Comparison of ENCODE assay signal across 12 cellular contexts in genomic region chr16:86298166-86299131, GRCh38.
A peak's percentile ranks its signal among the peaks of the same experiment; 100 is the strongest.
DNase-seq lines count a peak whose midpoint lies in the region; ATAC-seq and TF ChIP-seq lines count a peak whose summit lies in the region.
"Had no signal": no experiment of that assay in that cellular context is flagged by ENCODE, and none has a peak within 500 bp of the region (broad histone marks: within the 10 kb centered on the region; RNA-seq: fewer than 3 reads in every experiment).

No MANE protein-coding gene starts in this region.

- peak overlapping the region; percentile 88 for H2AFZ ChIP-seq in IMR-90 (replicated peaks; ENCODE audit: low read length, poor library complexity)

- peaks cover 67% of the 10 kb centered on the region for H3K4me1 ChIP-seq in IMR-90 (ENCODE audit: control insufficient read depth, insufficient read depth, low read length)

- no peaks in the 10 kb centered on the region for H3K27me3 ChIP-seq in IMR-90 (ENCODE audit: control insufficient read depth, insufficient read depth, low read length)

- peak overlapping the region; percentile 93 for H4K5ac ChIP-seq in IMR-90 (ENCODE audit: low read depth, low read length)

- peak overlapping the region; percentile 99 for H3K4ac ChIP-seq in IMR-90 (ENCODE audit: low read depth, low read length)

- peak overlapping the region; percentile 44 for H3K4me2 ChIP-seq in IMR-90 (ENCODE audit: low read depth, low read length)

- H4K8ac ChIP-seq in IMR-90 (ENCODE audit: low read depth in 2 of 2, low read length in 2 of 2) = peak overlapping the region; percentile 53 to 97

- dilution Hi-C loops in IMR-90 (cut with HindIII; ENCODE audit: low sequenced_read_pairs, unreplicated experiment) = no loop called here

- no peaks in the 10 kb centered on the region for H3K9me3 ChIP-seq in IMR-90 (ENCODE audit: control insufficient read depth, insufficient read depth, low read length)

- no peak for TF ChIP-seq CTCF in IMR-90 (conservative IDR thresholded peaks at IDR 0.05; ENCODE audit: low read depth, low read length)
- TF ChIP-seq CTCF in coronary artery (IDR thresholded peaks at IDR 0.05) = no peak

- TF ChIP-seq POLR2A in IMR-90 (IDR thresholded peaks at IDR 0.05; ENCODE audit: low read depth, low read length) = peak; percentile 55

- H3K36me3 ChIP-seq in IMR-90 (ENCODE audit: control insufficient read depth, insufficient read depth, low read length) = no peaks in the 10 kb centered on the region

- H2BK15ac ChIP-seq in IMR-90 (ENCODE audit: low read depth, low read length) = peak overlapping the region; percentile 93; the same call in 2 of the 3 replicates

- peaks cover 54% of the 10 kb centered on the region for H3K9me1 ChIP-seq in IMR-90 (ENCODE audit: insufficient read depth, low read length)

- H4K91ac ChIP-seq in IMR-90 (ENCODE audit: insufficient read depth, low read depth, low read length) = peak overlapping the region; percentile 99

- peak overlapping the region; percentile 86 for H2AK9ac ChIP-seq in IMR-90 (replicated peaks; ENCODE audit: low read depth, low read length, poor library complexity)

- H3K14ac ChIP-seq in IMR-90 (replicated peaks; ENCODE audit: low read depth, low read length) = peak overlapping the region; percentile 95

- H3K79me1 ChIP-seq in IMR-90 (ENCODE audit: low read depth in 1 of 2, low read length in 2 of 2) = peaks cover 23 to 86% of the 10 kb centered on the region in 2 experiments; a peak in 3 of 4 replicates

- H2BK5ac ChIP-seq in IMR-90 (ENCODE audit: low read depth, low read length, poor library complexity, severe bottlenecking) = peak overlapping the region; percentile 90

- DNase-seq in A172 (ENCODE audit: low spot score) (peak; percentile 18), IMR-90 (peak; percentile 88), coronary artery (ENCODE audit: low spot score) (no peak), mucosa of gallbladder (ENCODE audit: low spot score) (peak; percentile 44)
- DNase-seq: NCI-H2171, PC-3, T-helper 9 cell had no signal

- H3K23ac ChIP-seq in IMR-90 (ENCODE audit: low read depth, low read length) = peak overlapping the region; percentile 98

- peak overlapping the region; percentile 92 for H3K56ac ChIP-seq in IMR-90 (ENCODE audit: extremely low read depth, insufficient read depth, low read length)

- CTCF ChIA-PET in IMR-90 (lab: Yijun Ruan, JAX) = interaction anchor here (0.6 kb wide), 1 partner anchor 101 kb away, joined by 3 read pairs; no protein-coding TSS in a partner anchor

- peak overlapping the region; percentile 100 for H2BK120ac ChIP-seq in IMR-90 (ENCODE audit: low read depth, low read length)

- in situ Hi-C loops in IMR-90 (cut with MboI; ENCODE audit: low sequenced_read_pairs) = loop anchor here (10.0 kb wide), 1 partner anchor 74 kb away; no protein-coding TSS in a partner anchor

- ATAC-seq in IMR-90 (ENCODE audit: low read depth) (peak; percentile 50), GM18858 (IDR thresholded peaks at IDR 0.05; ENCODE audit: unreplicated experiment) (no peak), GM19328 (IDR thresholded peaks at IDR 0.05; ENCODE audit: unreplicated experiment) (no peak), HG03159 (IDR thresholded peaks at IDR 0.05; ENCODE audit: unreplicated experiment) (no peak), GM21619 (IDR thresholded peaks at IDR 0.05; ENCODE audit: unreplicated experiment) (no peak)
- ATAC-seq: PC-3 had no signal

- peak overlapping the region; percentile 51 for H3K9ac ChIP-seq in IMR-90 (ENCODE audit: low read depth, low read length)

- POLR2A ChIA-PET in IMR-90 (lab: Charles Lee; ENCODE audit: unreplicated experiment) = interaction anchor here (0.8 to 1.0 kb wide), 4 partner anchors 47 to 212 kb away, joined by 3 to 6 read pairs (median 4); partner anchors contain the start of gene FOXF1

- H2AK5ac ChIP-seq in IMR-90 (ENCODE audit: low read depth, low read length) = peak overlapping the region; percentile 97

- intact Hi-C loops in IMR-90 (cut with micrococcal nuclease) = loop anchor here (2.0 kb wide), 2 partner anchors 78 to 226 kb away; no protein-coding TSS in a partner anchor

- H3K4me3 ChIP-seq in IMR-90 (ENCODE audit: insufficient read depth, low read depth, low read length) = no peak overlapping the region
- H3K4me3 ChIP-seq in coronary artery = peak overlapping the region; percentile 36
- H3K4me3 ChIP-seq: skin epidermis had no signal

- H2BK20ac ChIP-seq in IMR-90 (ENCODE audit: low read depth, low read length) = peak overlapping the region; percentile 97

- WGBS in IMR-90 (ENCODE audit: extremely low coverage in 2 of 2, insufficient read length in 1 of 2), 2 experiments = 4% methylated on average over 8 of the region's 24 CpGs; no CpG with 5 or more reads in 1 of the 2 experiments

- H3K18ac ChIP-seq in IMR-90 (ENCODE audit: low read depth, low read length) = peak overlapping the region; percentile 91

- peak; percentile 13; the same call in 1 of the 2 replicates for TF ChIP-seq RAD21 in IMR-90 (IDR thresholded peaks at IDR 0.05; ENCODE audit: low read length)

- BruUV-seq in IMR-90 (replicated peaks; lab: Mats Ljungman, UMichigan) = no TSS peak

- no peaks in the 10 kb centered on the region for H4K20me1 ChIP-seq in IMR-90 (ENCODE audit: insufficient read depth, low read length)

- H3K27ac ChIP-seq in IMR-90 (ENCODE audit: insufficient read depth, low read length) (peak overlapping the region; percentile 91), coronary artery (no peak overlapping the region)
- H3K27ac ChIP-seq: skin epidermis had no signal

TF ChIP-seq in IMR-90, 13 proteins besides CTCF, POLR2A, EP300 and RAD21:
- TF ChIP-seq NFE2L2 (IDR thresholded peaks at IDR 0.05; ENCODE audit: low read depth, low read length) (no peak), CEBPB (IDR thresholded peaks at IDR 0.05; ENCODE audit: low read depth, low read length) (peak; percentile 54; the same call in 1 of the 2 replicates), RFX5 (IDR thresholded peaks at IDR 0.05; ENCODE audit: low read depth, low read length) (no peak), MXI1 (IDR thresholded peaks at IDR 0.05; ENCODE audit: borderline replicate concordance, low read depth, low read length) (no peak), MAFK (IDR thresholded peaks at IDR 0.05; ENCODE audit: low read depth, low read length) (no peak), FOS (IDR thresholded peaks at IDR 0.05; ENCODE audit: low read depth, low read length) (peak; percentile 76), ELK1 (IDR thresholded peaks at IDR 0.05; ENCODE audit: borderline replicate concordance, low read depth, low read length) (no peak), USF2 (IDR thresholded peaks at IDR 0.05; ENCODE audit: low read depth, low read length) (no peak), RCOR1 (IDR thresholded peaks at IDR 0.05; ENCODE audit: insufficient replicate concordance, low read length) (no peak), CHD1 (IDR thresholded peaks at IDR 0.05; ENCODE audit: low read depth, low read length) (no peak), SMC3 (IDR thresholded peaks at IDR 0.05; ENCODE audit: low read depth, low read length) (peak; percentile 3; the same call in 1 of the 2 replicates), BHLHE40 (IDR thresholded peaks at IDR 0.05; ENCODE audit: low read depth, low read length) (0 out of 2 replicates have a peak, but pooled peaks have one; percentile 14), MAZ (IDR thresholded peaks at IDR 0.05; ENCODE audit: borderline replicate concordance, low read depth, low read length) (no peak)
